1 cellular context compared by ENCODE assay signal in the genomic region with DNA sequence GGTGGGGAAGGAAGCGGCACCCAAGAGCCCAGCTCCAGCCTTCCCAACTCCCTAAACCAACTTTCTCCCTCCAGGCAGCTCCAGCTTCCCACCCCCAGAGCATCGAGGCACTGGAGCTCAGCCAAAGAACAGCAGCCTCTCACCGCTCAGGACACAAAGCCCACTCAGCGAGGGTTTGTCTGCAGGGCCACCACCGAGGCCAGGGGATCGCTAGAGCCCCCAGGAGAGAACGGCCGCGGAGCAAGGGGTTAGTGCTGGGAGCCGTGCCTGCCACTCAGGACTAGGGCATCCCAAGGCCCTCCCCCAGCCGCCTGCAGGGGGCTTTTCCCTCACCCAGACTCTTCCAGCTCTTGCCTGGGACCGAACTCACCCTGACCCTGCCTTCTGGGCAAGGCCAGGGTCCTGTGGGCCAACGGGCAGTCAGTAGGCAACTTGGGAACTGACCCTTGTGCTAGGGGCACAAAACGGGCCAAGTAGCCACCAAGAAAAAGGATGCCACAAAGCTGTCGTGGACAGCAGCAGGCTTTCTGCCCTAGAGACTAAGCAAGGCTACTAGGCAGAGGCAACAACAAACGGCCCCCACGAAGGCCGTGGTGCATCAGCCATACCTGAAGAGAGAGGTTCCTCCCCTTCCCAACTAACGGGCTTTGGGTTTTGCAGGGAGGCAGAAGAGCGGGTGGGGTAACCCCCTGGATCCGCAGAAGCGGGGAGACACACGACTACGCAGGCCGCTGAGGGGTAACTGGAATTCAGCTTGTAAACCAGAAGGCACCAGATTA.
TF ChIP-seq lines count a peak whose summit lies in the region.

No MANE protein-coding gene starts in this region.

TF ChIP-seq in GM12878, 131 proteins besides CTCF, POLR2A, EP300 and RAD21:
- TF ChIP-seq FOS (IDR thresholded peaks at IDR 0.05; ENCODE audit: borderline replicate concordance, extremely low read depth, insufficient read length) (no peak), POLR2AphosphoS2 (IDR thresholded peaks at IDR 0.05; ENCODE audit: low read depth, low read length) (no peak), IKZF1 (conservative IDR thresholded peaks at IDR 0.05) (0 out of 2 replicates have a peak, but pooled peaks have one; percentile 8), GATAD2B (conservative IDR thresholded peaks at IDR 0.05; ENCODE audit: low read depth) (0 out of 2 replicates have a peak, but pooled peaks have one; percentile 4), BACH1 (IDR thresholded peaks at IDR 0.05; ENCODE audit: borderline replicate concordance) (no peak), CREM (IDR thresholded peaks at IDR 0.05; ENCODE audit: low read depth) (no peak), SPI1 (IDR thresholded peaks at IDR 0.05; ENCODE audit: borderline replicate concordance, insufficient read depth, low read depth, low read length) (no peak), DPF2 (IDR thresholded peaks at IDR 0.05) (no peak), BHLHE40 (IDR thresholded peaks at IDR 0.05; ENCODE audit: borderline replicate concordance in 1 of 2, low read depth in 2 of 2, low read length in 1 of 2) (no peak), NFIC (IDR thresholded peaks at IDR 0.05; ENCODE audit: low read depth, low read length) (no peak)
- TF ChIP-seq, protein P1, sequence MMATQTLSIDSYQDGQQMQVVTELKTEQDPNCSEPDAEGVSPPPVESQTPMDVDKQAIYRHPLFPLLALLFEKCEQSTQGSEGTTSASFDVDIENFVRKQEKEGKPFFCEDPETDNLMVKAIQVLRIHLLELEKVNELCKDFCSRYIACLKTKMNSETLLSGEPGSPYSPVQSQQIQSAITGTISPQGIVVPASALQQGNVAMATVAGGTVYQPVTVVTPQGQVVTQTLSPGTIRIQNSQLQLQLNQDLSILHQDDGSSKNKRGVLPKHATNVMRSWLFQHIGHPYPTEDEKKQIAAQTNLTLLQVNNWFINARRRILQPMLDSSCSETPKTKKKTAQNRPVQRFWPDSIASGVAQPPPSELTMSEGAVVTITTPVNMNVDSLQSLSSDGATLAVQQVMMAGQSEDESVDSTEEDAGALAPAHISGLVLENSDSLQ (IDR thresholded peaks at IDR 0.05): peak; percentile 81
- TF ChIP-seq, protein P2, sequence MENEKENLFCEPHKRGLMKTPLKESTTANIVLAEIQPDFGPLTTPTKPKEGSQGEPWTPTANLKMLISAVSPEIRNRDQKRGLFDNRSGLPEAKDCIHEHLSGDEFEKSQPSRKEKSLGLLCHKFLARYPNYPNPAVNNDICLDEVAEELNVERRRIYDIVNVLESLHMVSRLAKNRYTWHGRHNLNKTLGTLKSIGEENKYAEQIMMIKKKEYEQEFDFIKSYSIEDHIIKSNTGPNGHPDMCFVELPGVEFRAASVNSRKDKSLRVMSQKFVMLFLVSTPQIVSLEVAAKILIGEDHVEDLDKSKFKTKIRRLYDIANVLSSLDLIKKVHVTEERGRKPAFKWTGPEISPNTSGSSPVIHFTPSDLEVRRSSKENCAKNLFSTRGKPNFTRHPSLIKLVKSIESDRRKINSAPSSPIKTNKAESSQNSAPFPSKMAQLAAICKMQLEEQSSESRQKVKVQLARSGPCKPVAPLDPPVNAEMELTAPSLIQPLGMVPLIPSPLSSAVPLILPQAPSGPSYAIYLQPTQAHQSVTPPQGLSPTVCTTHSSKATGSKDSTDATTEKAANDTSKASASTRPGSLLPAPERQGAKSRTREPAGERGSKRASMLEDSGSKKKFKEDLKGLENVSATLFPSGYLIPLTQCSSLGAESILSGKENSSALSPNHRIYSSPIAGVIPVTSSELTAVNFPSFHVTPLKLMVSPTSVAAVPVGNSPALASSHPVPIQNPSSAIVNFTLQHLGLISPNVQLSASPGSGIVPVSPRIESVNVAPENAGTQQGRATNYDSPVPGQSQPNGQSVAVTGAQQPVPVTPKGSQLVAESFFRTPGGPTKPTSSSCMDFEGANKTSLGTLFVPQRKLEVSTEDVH (IDR thresholded peaks at IDR 0.05; ENCODE audit: low read depth, partially characterized antibody): no peak
- TF ChIP-seq, protein P3, sequence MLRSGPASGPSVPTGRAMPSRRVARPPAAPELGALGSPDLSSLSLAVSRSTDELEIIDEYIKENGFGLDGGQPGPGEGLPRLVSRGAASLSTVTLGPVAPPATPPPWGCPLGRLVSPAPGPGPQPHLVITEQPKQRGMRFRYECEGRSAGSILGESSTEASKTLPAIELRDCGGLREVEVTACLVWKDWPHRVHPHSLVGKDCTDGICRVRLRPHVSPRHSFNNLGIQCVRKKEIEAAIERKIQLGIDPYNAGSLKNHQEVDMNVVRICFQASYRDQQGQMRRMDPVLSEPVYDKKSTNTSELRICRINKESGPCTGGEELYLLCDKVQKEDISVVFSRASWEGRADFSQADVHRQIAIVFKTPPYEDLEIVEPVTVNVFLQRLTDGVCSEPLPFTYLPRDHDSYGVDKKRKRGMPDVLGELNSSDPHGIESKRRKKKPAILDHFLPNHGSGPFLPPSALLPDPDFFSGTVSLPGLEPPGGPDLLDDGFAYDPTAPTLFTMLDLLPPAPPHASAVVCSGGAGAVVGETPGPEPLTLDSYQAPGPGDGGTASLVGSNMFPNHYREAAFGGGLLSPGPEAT (IDR thresholded peaks at IDR 0.05; ENCODE audit: low read depth): no peak
